13 cellular contexts compared by ENCODE assay signal in the genomic region with DNA sequence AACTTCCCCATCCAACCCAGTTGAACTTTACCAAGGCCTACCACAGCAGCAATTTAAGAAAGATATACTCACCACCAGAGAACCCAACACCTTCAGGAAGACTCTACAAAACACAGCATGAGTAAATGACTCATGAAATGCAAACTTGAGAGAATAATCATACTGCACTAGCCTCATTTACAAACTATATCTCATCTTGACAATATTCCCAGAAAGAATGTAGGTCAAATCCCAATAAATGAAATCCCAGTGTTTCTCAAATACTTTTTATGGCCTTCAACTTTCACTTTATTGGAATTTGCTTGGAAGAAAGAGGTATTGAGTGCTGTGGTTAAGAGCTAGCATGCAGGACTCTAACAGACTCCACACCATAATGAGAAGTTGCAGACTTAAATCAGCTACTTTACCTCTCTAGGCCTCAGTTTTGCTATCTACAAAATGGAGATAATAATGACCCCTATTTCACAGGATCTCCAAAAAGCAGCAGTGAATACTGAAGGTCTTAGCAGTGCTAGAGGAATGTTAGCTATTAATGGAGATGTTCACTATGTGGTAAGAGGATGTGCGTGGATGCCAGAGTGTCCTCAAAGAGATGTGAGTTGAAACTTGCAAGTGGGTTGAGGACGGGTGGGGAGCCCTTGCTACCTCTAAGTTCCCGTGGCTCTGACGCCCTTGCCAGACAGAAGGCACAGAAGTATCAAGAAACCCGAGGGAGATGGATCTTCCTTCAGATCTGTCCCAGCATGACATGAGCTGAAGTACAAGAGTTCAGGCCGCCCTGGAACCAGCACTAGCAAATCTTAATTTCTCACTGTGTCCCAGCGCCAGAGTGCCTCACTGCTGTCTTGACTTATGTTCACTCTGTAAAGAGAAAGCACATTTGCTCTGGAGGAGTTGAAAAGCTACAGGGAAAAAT. TPM values are rescaled to one million over a fixed set of nuclear protein-coding genes. Genes with fewer than 3 reads are reported as not detected.
DNase-seq lines count a peak whose midpoint lies in the region; ATAC-seq, FAIRE-seq and TF ChIP-seq lines count a peak whose summit lies in the region.
"Had no signal": no experiment of that assay in that cellular context is flagged by ENCODE, and none has a peak within 500 bp of the region (broad histone marks: within the 10 kb centered on the region; RNA-seq: fewer than 3 reads in every experiment).

No MANE protein-coding gene starts in this region.

- DNase-seq in AG10803 (ENCODE audit: low read depth) (peak; percentile 80), GM23248 (peak; percentile 76), keratinocyte (ENCODE audit: low read depth, low spot score) (peak; percentile 11), HuH-7.5 (ENCODE audit: low spot score) (no peak), NCI-H526 treated with DMSO at 0.1 percent for 48 hours (lab: John Stamatoyannopoulos, UW) (no peak)
- no peak for DNase-seq in activated naive CD4-positive, alpha-beta T cell treated with anti-CD3 and anti-CD28 coated beads, Interleukin-2, amount 50 U/mL, for 72 hours (ENCODE audit: low spot score in 2 of 2)
- DNase-seq in stimulated activated CD4-positive, alpha-beta T cell treated with anti-CD3 and anti-CD28 coated beads, Interleukin-4, amount 100 ng/mL, for 1 hour: no peak
- DNase-seq in stimulated activated CD4-positive, alpha-beta T cell treated with anti-CD3 and anti-CD28 coated beads, Interleukin-4, amount 100 ng/mL, for 24 hours: no peak
- DNase-seq: activated CD8-positive, alpha-beta memory T cell treated with anti-CD3 and anti-CD28 coated beads, Interleukin-2, amount 50 U/mL, for 4 hours; NCI-H1436 treated with DMSO at 0.1 percent for 48 hours; thyroid gland had no signal

- peak; percentile 67 for FAIRE-seq in keratinocyte (lab: Jason Lieb, UNC)

- dilution Hi-C loops in keratinocyte (cut with MboI; ENCODE audit: extremely low pct_ligation_motif_present, low sequenced_read_pairs): no loop called here

- WGBS in GM23248 (ENCODE audit: low coverage in 1 of 2, low lambda C conversion rate in 2 of 2, missing lambda C conversion rate in 2 of 2), 2 experiments: 28 to 31% methylated on average over 7 of the region's 7 CpGs

- no peaks in the 10 kb centered on the region for H4K20me1 ChIP-seq in GM23248 (ENCODE audit: insufficient read depth)
- no peaks in the 10 kb centered on the region for H4K20me1 ChIP-seq in keratinocyte (ENCODE audit: control insufficient read depth, extremely low read depth, insufficient read depth, low read length)

- no peaks in the 10 kb centered on the region for H3K9me1 ChIP-seq in keratinocyte (ENCODE audit: control insufficient read depth, extremely low read depth, insufficient read depth, low read length)

- H3K79me2 ChIP-seq in GM23248 (ENCODE audit: insufficient read depth) (peaks cover 85% of the 10 kb centered on the region), keratinocyte (ENCODE audit: control insufficient read depth, insufficient read depth, low read length) (no peaks in the 10 kb centered on the region)

- H2AFZ ChIP-seq in GM23248: no peak overlapping the region
- no peak overlapping the region for H2AFZ ChIP-seq in keratinocyte (ENCODE audit: control insufficient read depth, low read length)

- H3K27ac ChIP-seq in GM23248: peak overlapping the region; percentile 57
- peak overlapping the region; percentile 6 for H3K27ac ChIP-seq in keratinocyte (ENCODE audit: control insufficient read depth, insufficient read depth, low read length)
- H3K27ac ChIP-seq: coronary artery, thyroid gland had no signal

- ATAC-seq in activated naive CD4-positive, alpha-beta T cell treated with anti-CD3 and anti-CD28 coated beads, Interleukin-2, amount 50 U/mL, for 72 hours: peak; percentile 59 to 68

- TF ChIP-seq CTCF in AG10803 (conservative IDR thresholded peaks at IDR 0.05; ENCODE audit: low read length) (no peak), keratinocyte (optimal IDR thresholded peaks at IDR 0.05 in 1 of 3, IDR thresholded peaks at IDR 0.05 in 1 of 3, conservative IDR thresholded peaks at IDR 0.05 in 1 of 3; ENCODE audit: extremely low read depth in 1 of 3, insufficient read depth in 2 of 3, low read length in 3 of 3) (no peak)

- H3K4me3 ChIP-seq in AG10803 (ENCODE audit: low read length) (no peak overlapping the region), GM23248 (no peak overlapping the region), keratinocyte (ENCODE audit: control insufficient read depth in 2 of 3, extremely low read depth in 1 of 3, insufficient read depth in 2 of 3, low read depth in 1 of 3, low read length in 3 of 3) (no peak overlapping the region)
- H3K4me3 ChIP-seq: coronary artery, lung, thyroid gland had no signal

- in situ Hi-C loops in GM23248 (cut with MboI): no loop called here

- no peak overlapping the region for H3K9ac ChIP-seq in GM23248
- no peak overlapping the region for H3K9ac ChIP-seq in keratinocyte (ENCODE audit: control insufficient read depth, extremely low read depth, insufficient read depth, low read length)

- peak overlapping the region; percentile 96 to 99 for H3K27ac Mint-ChIP-seq in activated naive CD4-positive, alpha-beta T cell treated with anti-CD3 and anti-CD28 coated beads, Interleukin-2, amount 50 U/mL, for 72 hours

- peaks cover 49% of the 10 kb centered on the region for H3K4me1 ChIP-seq in GM23248 (ENCODE audit: insufficient read depth)
- H3K4me1 ChIP-seq in keratinocyte (ENCODE audit: control insufficient read depth, extremely low read depth, insufficient read depth, low read length): peaks cover 28% of the 10 kb centered on the region

- H3K9me3 ChIP-seq in GM23248 (ENCODE audit: low read depth): no peaks in the 10 kb centered on the region
- H3K9me3 ChIP-seq in keratinocyte (ENCODE audit: control insufficient read depth, low read depth, low read length): no peaks in the 10 kb centered on the region
- H3K9me3 ChIP-seq: thyroid gland had no signal

- no peaks in the 10 kb centered on the region for H3K9me3 Mint-ChIP-seq in activated naive CD4-positive, alpha-beta T cell treated with anti-CD3 and anti-CD28 coated beads, Interleukin-2, amount 50 U/mL, for 72 hours

- H3K27me3 ChIP-seq in GM23248 (replicated peaks; ENCODE audit: insufficient read depth) (no peaks in the 10 kb centered on the region), keratinocyte (ENCODE audit: control insufficient read depth, extremely low read depth, insufficient read depth, low read length) (no peaks in the 10 kb centered on the region)
- H3K27me3 ChIP-seq: thyroid gland had no signal

- peak overlapping the region; percentile 64 for H3K4me2 ChIP-seq in GM23248 (ENCODE audit: unreplicated experiment)
- peak overlapping the region; percentile 17 for H3K4me2 ChIP-seq in keratinocyte (ENCODE audit: control insufficient read depth, extremely low read depth, insufficient read depth, low read depth, low read length)

- H3K36me3 ChIP-seq in GM23248 (ENCODE audit: low read depth) (0 out of 2 replicates have a peak, but pooled peaks cover 5% of the 10 kb centered on the region), keratinocyte (ENCODE audit: control insufficient read depth in 2 of 2, extremely low read depth in 1 of 2, insufficient read depth in 2 of 2, low read length in 2 of 2) (peaks cover 2 to 7% of the 10 kb centered on the region in 2 experiments)
- H3K36me3 ChIP-seq: thyroid gland had no signal

- no peaks in the 10 kb centered on the region for H3K9me2 ChIP-seq in GM23248 (ENCODE audit: insufficient read depth)

- H3K36me3 Mint-ChIP-seq in activated naive CD4-positive, alpha-beta T cell treated with anti-CD3 and anti-CD28 coated beads, Interleukin-2, amount 50 U/mL, for 72 hours: peaks cover 25 to 28% of the 10 kb centered on the region in 2 donors

- H3F3A ChIP-seq in GM23248 (ENCODE audit: insufficient read depth): peaks cover 25% of the 10 kb centered on the region

RNA-seq across cellular contexts. Expression of gene FYN, which starts 59.7 kb away (rescaled TPM):
- total RNA-seq in GM23248 (2014; rRNA removed; shearing (Covaris generic)): 166 and 177 TPM in 2 replicates
- polyA plus RNA-seq in GM23248 (2016; fragmentation: Nextera tagmentation; extraction: Ambion mirVana): 55.6 and 58.6 TPM in 2 replicates
- 100 to 1,000 TPM; 287 to 304 TPM for total RNA-seq in activated naive CD4-positive, alpha-beta T cell treated with anti-CD3 and anti-CD28 coated beads, Interleukin-2, amount 50 U/mL, for 72 hours
- 24.7 to 46.8 TPM (median 27.3 TPM) in 3 replicates for polyA plus RNA-seq in keratinocyte
- polyA plus RNA-seq in keratinocyte (2011; ENCODE audit: low read depth): 193 TPM
- polyA plus RNA-seq in keratinocyte (2011; cell fraction: cytosol; rRNA removed): 30.2 and 37.1 TPM in 2 replicates
- polyA plus RNA-seq in keratinocyte (2011; cell fraction: nucleus; rRNA removed): 60.3 and 73.6 TPM in 2 replicates
- 40.4 and 62.3 TPM in 2 replicates for polyA plus RNA-seq in keratinocyte (2012; ENCODE audit: low replicate concordance)
- 33.5 to 71.8 TPM (median 53.0 TPM) in 3 replicates for polyA minus RNA-seq in keratinocyte
- polyA minus RNA-seq in keratinocyte (2011; cell fraction: cytosol; rRNA and poly(A)+ RNA removed): 43.5 TPM
- 36.9 and 67.8 TPM in 2 replicates for polyA minus RNA-seq in keratinocyte (2011; cell fraction: nucleus; rRNA and poly(A)+ RNA removed)

Comparison
In these comparisons a context has a peak if more than half of its experiments do, and no peak if none do; other contexts are left out.
1. DNase-seq: peak in AG10803 (single experiment), GM23248 (single experiment) and keratinocyte (single experiment); none in activated naive CD4-positive, alpha-beta T cell treated with anti-CD3 and anti-CD28 coated beads, Interleukin-2, amount 50 U/mL, for 72 hours (0 of 2), HuH-7.5 (single experiment), stimulated activated CD4-positive, alpha-beta T cell treated with anti-CD3 and anti-CD28 coated beads, Interleukin-4, amount 100 ng/mL, for 1 hour (single experiment), NCI-H526 treated with DMSO at 0.1 percent for 48 hours (single experiment) and stimulated activated CD4-positive, alpha-beta T cell treated with anti-CD3 and anti-CD28 coated beads, Interleukin-4, amount 100 ng/mL, for 24 hours (single experiment).